ENCODE assay signal across 9 cellular contexts in the genomic region with DNA sequence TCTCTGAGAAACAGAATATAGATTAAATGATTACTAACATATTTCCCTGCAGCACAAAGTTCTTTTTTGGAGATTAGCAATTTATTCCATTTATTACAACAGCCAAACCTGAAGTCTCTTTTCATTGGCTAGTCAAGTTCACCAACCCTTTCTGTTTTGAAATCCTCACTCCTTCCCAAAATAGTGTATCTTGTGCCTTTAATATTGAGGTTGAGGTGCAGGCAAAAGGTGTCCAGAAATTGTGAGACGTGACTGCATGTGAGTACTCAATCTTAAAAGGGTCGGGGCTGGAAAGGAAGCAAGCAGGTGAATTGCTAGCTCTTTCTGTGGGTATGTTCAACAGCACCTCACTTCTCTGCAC. TPM values are rescaled to one million over a fixed set of nuclear protein-coding genes. Genes with fewer than 3 reads are reported as not detected.
DNase-seq lines count a peak whose midpoint lies in the region; ATAC-seq and TF ChIP-seq lines count a peak whose summit lies in the region.
"Had no signal": no experiment of that assay in that cellular context is flagged by ENCODE, and none has a peak within 500 bp of the region (broad histone marks: within the 10 kb centered on the region; RNA-seq: fewer than 3 reads in every experiment).

No MANE protein-coding gene starts in this region.

- H3K27me3 Mint-ChIP-seq in chondrocyte (ENCODE audit: low read depth), result no peaks in the 10 kb centered on the region
- H3K27me3 Mint-ChIP-seq in naive thymus-derived CD8-positive, alpha-beta T cell, result no peaks in the 10 kb centered on the region

- peaks cover 90% of the 10 kb centered on the region for H3K4me1 Mint-ChIP-seq in chondrocyte (ENCODE audit: low read depth)
- H3K4me1 Mint-ChIP-seq in naive thymus-derived CD8-positive, alpha-beta T cell, result peaks cover 15 to 86% (median 63%) of the 10 kb centered on the region in 4 donors

- no peaks in the 10 kb centered on the region for H3K36me3 ChIP-seq in aorta (ENCODE audit: control insufficient read depth in 1 of 2, insufficient read depth in 2 of 2, low read length in 1 of 2)

- DNase-seq in Right ventricle myocardium inferior (ENCODE audit: missing footprints) (no peak), cardiac septum (ENCODE audit: low spot score) (no peak), chondrocyte (ENCODE audit: low spot score) (no peak), aorta (no peak), NCI-H526 treated with DMSO at 0.1 percent for 48 hours (lab: John Stamatoyannopoulos, UW) (no peak)
- no peak for DNase-seq in naive thymus-derived CD8-positive, alpha-beta T cell
- DNase-seq: activated naive CD4-positive, alpha-beta T cell treated with anti-CD3 and anti-CD28 coated beads, Interleukin-2, amount 50 U/mL, for 16 hours had no signal

- H3K4me1 ChIP-seq in aorta (ENCODE audit: control insufficient read depth in 1 of 2, insufficient read depth in 2 of 2, low read length in 2 of 2), result no peaks in the 10 kb centered on the region

- 9 to 12% methylated on average over 2 of the region's 2 CpGs for WGBS in aorta, 2 donors

- intact Hi-C loops in Right ventricle myocardium inferior (cut with DNase I), result loop anchor here (10.0 kb wide), 1 partner anchor 337 kb away; no protein-coding TSS in a partner anchor
- intact Hi-C loops in cardiac septum (cut with DNase I), result no loop called here
- intact Hi-C loops in aorta (cut with DNase I), result loop anchor here (5.0 to 10.0 kb wide), 2 partner anchors 189 to 417 kb away; no protein-coding TSS in a partner anchor

- H3K27ac Mint-ChIP-seq in chondrocyte (ENCODE audit: unreplicated experiment), result peak overlapping the region; percentile 97
- peak overlapping the region in 9 of 10 donors; percentile 69 to 91 (median 85) for H3K27ac Mint-ChIP-seq in naive thymus-derived CD8-positive, alpha-beta T cell

- POLR2A ChIA-PET in naive thymus-derived CD8-positive, alpha-beta T cell (lab: Charles Lee), result interaction anchor here (1.3 to 3.3 kb wide), 2 partner anchors 10 to 12 kb away, joined by 5 to 12 read pairs; no protein-coding TSS in a partner anchor

- TF ChIP-seq CTCF in chondrocyte (IDR thresholded peaks at IDR 0.05), result no peak

- H3K4me3 ChIP-seq in aorta (ENCODE audit: low read length in 2 of 2), result no peak overlapping the region

- H3K4me3 Mint-ChIP-seq in chondrocyte (ENCODE audit: unreplicated experiment), result no peak overlapping the region
- peak overlapping the region in 9 of 10 donors; percentile 16 to 86 (median 52) for H3K4me3 Mint-ChIP-seq in naive thymus-derived CD8-positive, alpha-beta T cell

- peak overlapping the region; percentile 8 to 84 for H3K27ac ChIP-seq in aorta (ENCODE audit: low read depth in 1 of 2, low read length in 2 of 2)

- H3K9me3 Mint-ChIP-seq in chondrocyte (ENCODE audit: low read depth), result no peaks in the 10 kb centered on the region
- H3K9me3 Mint-ChIP-seq in naive thymus-derived CD8-positive, alpha-beta T cell, result no peaks in the 10 kb centered on the region

- ATAC-seq in Right ventricle myocardium inferior (peak; percentile 24), aorta (ENCODE audit: low FRiP score) (peak; percentile 61), GM19395 (IDR thresholded peaks at IDR 0.05; ENCODE audit: unreplicated experiment) (no peak), HG03025 (IDR thresholded peaks at IDR 0.05; ENCODE audit: low FRiP score, unreplicated experiment) (no peak)
- no peak for ATAC-seq in naive thymus-derived CD8-positive, alpha-beta T cell

- no peaks in the 10 kb centered on the region for H3K27me3 ChIP-seq in aorta (ENCODE audit: control insufficient read depth in 1 of 2, insufficient read depth in 2 of 2, low read length in 1 of 2)

- H3K36me3 Mint-ChIP-seq in chondrocyte (ENCODE audit: low read depth), result no peaks in the 10 kb centered on the region
- H3K36me3 Mint-ChIP-seq in naive thymus-derived CD8-positive, alpha-beta T cell, result no peaks in the 10 kb centered on the region

- no peaks in the 10 kb centered on the region for H3K9me3 ChIP-seq in aorta (ENCODE audit: control insufficient read depth, low read length)

RNA-seq across cellular contexts. Expression of a gene that starts 11.1 kb away (rescaled TPM):
- total RNA-seq in Right ventricle myocardium inferior, result 127 TPM
- total RNA-seq in cardiac septum, result 87.6 TPM
- 129 to 161 TPM (median 155 TPM) in 3 replicates for total RNA-seq in chondrocyte
- 100 to 1,000 TPM; 125 to 141 TPM for total RNA-seq in naive thymus-derived CD8-positive, alpha-beta T cell
- 100 to 1,000 TPM; 107 to 148 (median 116) TPM for polyA plus RNA-seq in naive thymus-derived CD8-positive, alpha-beta T cell
- total RNA-seq in aorta, result 100 to 1,000 TPM; 150 to 225 TPM
- polyA plus RNA-seq in aorta, result 10 to 100 TPM; 21.4 to 51.8 TPM

Comparison
In these comparisons a context has a peak if more than half of its experiments do, and no peak if none do; other contexts are left out.
1. ATAC-seq: peak in Right ventricle myocardium inferior (single experiment) and aorta (single experiment); none in naive thymus-derived CD8-positive, alpha-beta T cell (0 of 2), GM19395 (single experiment) and HG03025 (single experiment).